In genomic region chr17:62627219-62627903, GRCh38 we compare ENCODE assay signal across 8 cellular contexts. TPM values are rescaled to one million over a fixed set of nuclear protein-coding genes. Genes with fewer than 3 reads are reported as not detected.
DNase-seq lines count a peak whose midpoint lies in the region; ATAC-seq, FAIRE-seq and TF ChIP-seq lines count a peak whose summit lies in the region.

Gene MRC2, plus strand, starts transcription at chr17:62627670. Its CDS starts 133 bp downstream, at chr17:62627803.

- H3K36me3 Mint-ChIP-seq in astrocyte (ENCODE audit: low read depth, unreplicated experiment) = peaks cover 29% of the 10 kb centered on the region

- peak within 1 kb of the TSS; percentile 97 for H3K9ac ChIP-seq in astrocyte (ENCODE audit: low read length)
- H3K9ac ChIP-seq in rectal smooth muscle tissue (ENCODE audit: low read length) = peak within 1 kb of the TSS; percentile 11

- H3K9me3 Mint-ChIP-seq in astrocyte (ENCODE audit: unreplicated experiment) = no peaks in the 10 kb centered on the region

- H3K27me3 ChIP-seq in PC-9 (ENCODE audit: insufficient read depth, low read depth) (peaks cover 27% of the 10 kb centered on the region), astrocyte (ENCODE audit: insufficient read depth, low read length) (no peaks in the 10 kb centered on the region), hepatocyte (peaks cover 29% of the 10 kb centered on the region), rectal smooth muscle tissue (ENCODE audit: control insufficient read depth, insufficient read depth, low read length) (peaks cover 7% of the 10 kb centered on the region)

- H3K27ac Mint-ChIP-seq in astrocyte (ENCODE audit: unreplicated experiment) = peak within 1 kb of the TSS; percentile 99

- no peaks in the 10 kb centered on the region for H3K79me2 ChIP-seq in PC-9 (ENCODE audit: low read depth)
- peaks cover 55% of the 10 kb centered on the region for H3K79me2 ChIP-seq in astrocyte (ENCODE audit: insufficient read depth, low read length)
- peaks cover 31% of the 10 kb centered on the region for H3K79me2 ChIP-seq in hepatocyte

- H3F3A ChIP-seq in PC-9 (ENCODE audit: insufficient read depth, low read depth) = no peaks in the 10 kb centered on the region

- FAIRE-seq in astrocyte (lab: Jason Lieb, UNC) = no peak

- H3K36me3 ChIP-seq in PC-9 (ENCODE audit: low read depth) (no peaks in the 10 kb centered on the region), astrocyte (ENCODE audit: insufficient read depth, low read length) (no peaks in the 10 kb centered on the region), hepatocyte (replicated peaks; ENCODE audit: insufficient read depth, low read depth) (no peaks in the 10 kb centered on the region), rectal smooth muscle tissue (ENCODE audit: control insufficient read depth, insufficient read depth, low read length) (no peaks in the 10 kb centered on the region)

- peak within 1 kb of the TSS; percentile 99 for H3K4me3 Mint-ChIP-seq in astrocyte (ENCODE audit: unreplicated experiment)

- BruUV-seq in PC-9 (replicated peaks; lab: Mats Ljungman, UMichigan) = no TSS peak

- peak; percentile 80 for DNase-seq in 8988T
- peak in 1 of 2 experiments; percentile 28 for DNase-seq in PC-9
- DNase-seq in astrocyte (ENCODE audit: low read depth) = peak; percentile 83
- peak; percentile 74 for DNase-seq in hepatocyte (ENCODE audit: low spot score)

- no peaks in the 10 kb centered on the region for H3K27me3 Mint-ChIP-seq in astrocyte (ENCODE audit: low read depth, unreplicated experiment)

- CTCF ChIA-PET in PC-9 (lab: Charles Lee) = no interaction called here

- under 1% methylated on average over 29 of the region's 68 CpGs for WGBS in hepatocyte (ENCODE audit: low lambda C conversion rate, missing lambda C conversion rate)

- H3K9me2 ChIP-seq in PC-9 (ENCODE audit: insufficient read depth) (no peaks in the 10 kb centered on the region), hepatocyte (replicated peaks; ENCODE audit: insufficient read depth) (no peaks in the 10 kb centered on the region)

- TF ChIP-seq CTCF in PC-9 (conservative IDR thresholded peaks at IDR 0.05) (no peak), astrocyte (IDR thresholded peaks at IDR 0.05; ENCODE audit: insufficient read depth, low read depth, low read length) (no peak), hepatocyte (IDR thresholded peaks at IDR 0.05; ENCODE audit: poor library complexity) (no peak)

- H4K20me1 ChIP-seq in PC-9 (ENCODE audit: insufficient read depth) (no peaks in the 10 kb centered on the region), astrocyte (ENCODE audit: insufficient read depth, low read length) (peaks cover 40% of the 10 kb centered on the region), hepatocyte (ENCODE audit: insufficient read depth, poor library complexity, severe bottlenecking) (peaks cover 8% of the 10 kb centered on the region)

- H3K4me3 ChIP-seq in PC-9 = peak within 1 kb of the TSS; percentile 62
- H3K4me3 ChIP-seq in astrocyte (ENCODE audit: insufficient read depth, low read depth, low read length) = peak within 1 kb of the TSS; percentile 88
- H3K4me3 ChIP-seq in hepatocyte = peak within 1 kb of the TSS; percentile 63
- peak within 1 kb of the TSS; percentile 63 for H3K4me3 ChIP-seq in rectal smooth muscle tissue (ENCODE audit: low read length)

- H3K4me2 ChIP-seq in PC-9 (peak within 1 kb of the TSS; percentile 95), astrocyte (ENCODE audit: low read length) (peak within 1 kb of the TSS; percentile 99), hepatocyte (peak within 1 kb of the TSS; percentile 94)

- peak within 1 kb of the TSS; percentile 66 for H2AFZ ChIP-seq in PC-9
- peak within 1 kb of the TSS; percentile 57 for H2AFZ ChIP-seq in astrocyte (ENCODE audit: low read depth, low read length)
- H2AFZ ChIP-seq in hepatocyte = peak within 1 kb of the TSS; percentile 60

- POLR2A ChIA-PET in PC-9 (lab: Charles Lee; ENCODE audit: unreplicated experiment) = no interaction called here

- H3K27ac ChIP-seq in PC-9 = no peak within 1 kb of the TSS
- peak within 1 kb of the TSS; percentile 95 for H3K27ac ChIP-seq in astrocyte (ENCODE audit: low read depth, low read length)
- peak within 1 kb of the TSS; percentile 96 for H3K27ac ChIP-seq in hepatocyte
- peak within 1 kb of the TSS; percentile 69 for H3K27ac ChIP-seq in rectal smooth muscle tissue (ENCODE audit: low read depth, low read length)

- H3K9me3 ChIP-seq in PC-9 (ENCODE audit: insufficient read depth, low read depth) (no peaks in the 10 kb centered on the region), astrocyte (ENCODE audit: insufficient read depth, low read depth, low read length) (no peaks in the 10 kb centered on the region), hepatocyte (ENCODE audit: low read depth) (no peaks in the 10 kb centered on the region)

- ATAC-seq in GM21723 (IDR thresholded peaks at IDR 0.05; ENCODE audit: unreplicated experiment) = peak; percentile 47
- ATAC-seq in GM21360 (IDR thresholded peaks at IDR 0.05; ENCODE audit: unreplicated experiment) = no peak
- no peak for ATAC-seq in GM18909 (IDR thresholded peaks at IDR 0.05; ENCODE audit: poor library complexity, unreplicated experiment)

- 0 out of 2 replicates have a peak, but pooled peaks cover 4% of the 10 kb centered on the region for H3K4me1 ChIP-seq in PC-9 (replicated peaks; ENCODE audit: insufficient read depth)
- peaks cover 43% of the 10 kb centered on the region for H3K4me1 ChIP-seq in astrocyte (ENCODE audit: insufficient read depth, low read length)
- peaks cover 16% of the 10 kb centered on the region for H3K4me1 ChIP-seq in hepatocyte (ENCODE audit: insufficient read depth)
- H3K4me1 ChIP-seq in rectal smooth muscle tissue (ENCODE audit: control insufficient read depth, insufficient read depth, low read length) = no peaks in the 10 kb centered on the region

- peaks cover 35% of the 10 kb centered on the region for H3K4me1 Mint-ChIP-seq in astrocyte (ENCODE audit: low read depth, unreplicated experiment)

- intact Hi-C loops in PC-9 (cut with micrococcal nuclease; ENCODE audit: unreplicated experiment) = no loop called here

RNA-seq across cellular contexts. Expression of gene MRC2, which starts in this region (rescaled TPM):
- total RNA-seq in PC-9 (2021) (1.0 and 2.8 TPM in 2 replicates), astrocyte (361 and 588 TPM in 2 replicates), hepatocyte (58.4 and 104 TPM in 2 replicates)
- polyA plus RNA-seq in hepatocyte = 121 and 123 TPM in 2 replicates

Comparison
In these comparisons a context has a peak if more than half of its experiments do, and no peak if none do; other contexts are left out.
1. RNA of gene MRC2 (total RNA-seq): 361 to 588 TPM in astrocyte and 58.4 to 104 TPM in hepatocyte; 1.0 to 2.8 TPM in PC-9; every median in the first group is over 10 times any median in the second.
2. Peak in every context shown above with its lines, with median percentiles within 50 percentile points of each other: H2AFZ ChIP-seq, H3K4me2 ChIP-seq and H3K4me3 ChIP-seq.